In the genomic region with DNA sequence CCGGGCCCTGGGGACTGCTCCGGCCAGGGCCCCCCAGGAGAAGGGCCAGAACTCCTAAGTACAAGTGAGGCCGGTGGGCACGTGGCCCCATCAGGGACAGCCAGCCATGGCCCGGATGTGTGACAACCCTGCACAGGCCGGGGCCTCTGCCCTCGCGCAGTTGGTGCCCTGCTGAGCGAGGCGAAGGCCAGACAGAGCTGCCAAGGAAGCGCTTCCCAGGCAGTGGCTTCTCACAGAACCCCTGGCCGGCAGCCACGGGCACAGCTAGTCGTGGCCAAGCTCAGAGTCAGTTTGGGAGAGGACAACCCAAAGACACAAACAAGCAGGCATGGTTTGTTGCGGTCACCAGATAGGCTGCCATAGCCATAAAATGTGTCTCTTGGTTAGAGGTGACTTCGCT, we compare ENCODE assay signal across 13 cellular contexts. TPM values are rescaled to one million over a fixed set of nuclear protein-coding genes. Genes with fewer than 3 reads are reported as not detected.
"Had no signal": no experiment of that assay in that cellular context is flagged by ENCODE, and none has a peak within 500 bp of the region (broad histone marks: within the 10 kb centered on the region; RNA-seq: fewer than 3 reads in every experiment).

No MANE protein-coding gene starts in this region.

- H3K36me3 ChIP-seq: left lung, thyroid gland had no signal

- H3K4me1 ChIP-seq: ascending aorta, left lung, thyroid gland had no signal

- ATAC-seq: activated T-helper 17 cell treated with anti-CD3 and anti-CD28 coated beads, Interleukin-2, amount 50 U/mL, for 72 hours; left lung; stimulated activated naive B cell treated with anti-CD40 and anti-IgM and Interleukin-4, amounts not matched to agents 10 μg/mL and 1 μg/mL and 100 μg/mL, for 72 hours; T-cell had no signal

- H3K27ac ChIP-seq: ascending aorta, hepatocyte, left lung, thyroid gland had no signal

- H3K9me3 ChIP-seq: left lung, thyroid gland had no signal

- DNase-seq: activated CD4-positive, CD25-positive, alpha-beta regulatory T cell treated with anti-CD3 and anti-CD28 coated beads, Interleukin-2, amount 50 U/mL, for 72 hours; activated naive CD4-positive, alpha-beta T cell treated with anti-CD3 and anti-CD28 coated beads, Interleukin-2, amount 10 ng/mL, durations not matched to agents 7 days and 5 days; erythroblast; left lung; stimulated activated naive B cell treated with anti-CD40 and anti-IgM and Interleukin-4, amounts not matched to agents 10 μg/mL and 1 μg/mL and 100 μg/mL, for 72 hours; T-cell; T-helper 9 cell; thyroid gland had no signal

- H3K4me3 ChIP-seq: ascending aorta, hepatocyte, left lung, thyroid gland had no signal

- H3K27me3 ChIP-seq: ascending aorta, hepatocyte, left lung, thyroid gland had no signal

RNA-seq across cellular contexts. Expression of gene TEX29, which starts 25.8 kb away (rescaled TPM):
- total RNA-seq: ascending aorta, bronchial epithelial cell, thyroid gland had no signal
- polyA plus RNA-seq: neural cell had no signal
